ENCODE assay signal across 9 cellular contexts in the genomic region with DNA sequence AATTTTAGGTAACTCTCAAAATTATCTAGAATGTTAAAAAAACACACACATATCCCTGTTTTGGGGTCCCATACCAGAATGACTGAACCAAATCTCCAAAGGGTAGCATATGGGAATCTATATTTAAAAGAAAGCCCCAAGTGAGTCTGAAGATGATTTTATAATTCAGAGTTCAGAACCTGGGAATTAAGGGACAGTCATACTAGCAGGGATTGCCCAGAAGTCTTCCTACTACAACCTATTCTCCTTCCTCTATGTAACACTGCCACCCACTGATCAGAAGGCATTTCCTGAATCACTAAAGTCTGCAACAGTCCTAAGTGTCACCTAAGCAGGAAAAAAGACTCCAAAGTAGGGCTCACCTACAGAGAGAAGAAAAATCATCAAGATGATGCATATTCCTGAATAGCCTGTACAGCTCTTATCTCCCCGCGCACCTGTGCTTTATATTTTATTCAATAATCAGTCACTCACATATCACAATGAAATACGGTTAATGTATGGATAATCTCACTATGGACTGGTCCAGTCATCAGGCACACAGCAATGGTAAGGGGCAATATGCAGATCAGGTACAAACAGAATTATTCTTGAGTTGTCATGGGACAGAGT. TPM values are rescaled to one million over a fixed set of nuclear protein-coding genes. Genes with fewer than 3 reads are reported as not detected.
DNase-seq lines count a peak whose midpoint lies in the region; ATAC-seq and TF ChIP-seq lines count a peak whose summit lies in the region.
"Had no signal": no experiment of that assay in that cellular context is flagged by ENCODE, and none has a peak within 500 bp of the region (broad histone marks: within the 10 kb centered on the region; RNA-seq: fewer than 3 reads in every experiment).

No MANE protein-coding gene starts in this region.

- H3K27ac Mint-ChIP-seq in activated CD4-positive, alpha-beta memory T cell treated with anti-CD3 and anti-CD28 coated beads for 36 hours: peak overlapping the region; percentile 26
- H3K27ac Mint-ChIP-seq in stimulated activated naive B cell treated with anti-CD40 and anti-IgM and Interleukin-4, amounts not matched to agents 10 μg/mL and 1 μg/mL and 100 μg/mL, for 72 hours: no peak overlapping the region

- H3K27ac ChIP-seq in heart right ventricle: no peak overlapping the region
- H3K27ac ChIP-seq: BLaER1 treated with 17β-estradiol and CSF1 and Interleukin-3, amounts not matched to agents 10 nM and 100 nM had no signal

- peak; percentile 34 for ATAC-seq in GM19438 (IDR thresholded peaks at IDR 0.05; ENCODE audit: low read depth, unreplicated experiment)
- ATAC-seq in heart right ventricle: peak in 7 of 8 donors; percentile 65 to 85 (median 77)
- peak; percentile 26 to 33 for ATAC-seq in stimulated activated naive B cell treated with anti-CD40 and anti-IgM and Interleukin-4, amounts not matched to agents 10 μg/mL and 1 μg/mL and 100 μg/mL, for 72 hours (replicated peaks)

- POLR2A ChIA-PET in activated CD4-positive, alpha-beta memory T cell treated with anti-CD3 and anti-CD28 coated beads for 36 hours (lab: Charles Lee): interaction anchor here (3.8 kb wide), 1 partner anchor 30 kb away, joined by 21 read pairs; no protein-coding TSS in a partner anchor

- DNase-seq in NCI-H2107 treated with DMSO at 0.1 percent for 48 hours (lab: John Stamatoyannopoulos, UW; ENCODE audit: unreplicated experiment) (peak; percentile 7), NCI-H2107 (lab: John Stamatoyannopoulos, UW) (no peak), HT-29 (ENCODE audit: low spot score) (peak; percentile 83), heart right ventricle (peak in 1 of 2 donors; percentile 9)
- no peak for DNase-seq in activated CD4-positive, alpha-beta memory T cell treated with anti-CD3 and anti-CD28 coated beads for 36 hours
- no peak for DNase-seq in stimulated activated naive B cell treated with anti-CD40 and anti-IgM and Interleukin-4, amounts not matched to agents 10 μg/mL and 1 μg/mL and 100 μg/mL, for 72 hours
- no peak for DNase-seq in stimulated activated CD4-positive, alpha-beta T cell treated with anti-CD3 and anti-CD28 coated beads, Interleukin-4, amount 100 ng/mL, for 1 hour

- H3K36me3 ChIP-seq in heart right ventricle: peaks cover 0 to 4% (median 0%) of the 10 kb centered on the region in 9 donors
- H3K36me3 ChIP-seq: BLaER1 treated with 17β-estradiol and CSF1 and Interleukin-3, amounts not matched to agents 10 nM and 100 nM had no signal

- WGBS in heart right ventricle, 2 donors: 92% methylated on average over 3 of the region's 3 CpGs

- intact Hi-C loops in activated CD4-positive, alpha-beta memory T cell treated with anti-CD3 and anti-CD28 coated beads for 36 hours (cut with micrococcal nuclease): loop anchor here (1.0 to 2.0 kb wide), 3 partner anchors 20 to 103 kb away; no protein-coding TSS in a partner anchor
- intact Hi-C loops in heart right ventricle (cut with DNase I): no loop called here

- no peaks in the 10 kb centered on the region for H3K27me3 Mint-ChIP-seq in activated CD4-positive, alpha-beta memory T cell treated with anti-CD3 and anti-CD28 coated beads for 36 hours
- peaks cover 15 to 16% of the 10 kb centered on the region in 2 donors for H3K27me3 Mint-ChIP-seq in stimulated activated naive B cell treated with anti-CD40 and anti-IgM and Interleukin-4, amounts not matched to agents 10 μg/mL and 1 μg/mL and 100 μg/mL, for 72 hours

- peaks cover 0 to 8% (median 0%) of the 10 kb centered on the region in 9 donors for H3K4me1 ChIP-seq in heart right ventricle

- peak overlapping the region; percentile 24 for H3K4me3 Mint-ChIP-seq in activated CD4-positive, alpha-beta memory T cell treated with anti-CD3 and anti-CD28 coated beads for 36 hours
- H3K4me3 Mint-ChIP-seq in stimulated activated naive B cell treated with anti-CD40 and anti-IgM and Interleukin-4, amounts not matched to agents 10 μg/mL and 1 μg/mL and 100 μg/mL, for 72 hours: peak overlapping the region in 1 of 2 donors; percentile 42

- H3K36me3 Mint-ChIP-seq in activated CD4-positive, alpha-beta memory T cell treated with anti-CD3 and anti-CD28 coated beads for 36 hours: peaks cover 34% of the 10 kb centered on the region
- H3K36me3 Mint-ChIP-seq in stimulated activated naive B cell treated with anti-CD40 and anti-IgM and Interleukin-4, amounts not matched to agents 10 μg/mL and 1 μg/mL and 100 μg/mL, for 72 hours: peaks cover 0 to 40% of the 10 kb centered on the region in 2 donors

- H3K9me3 ChIP-seq in heart right ventricle: no peaks in the 10 kb centered on the region
- H3K9me3 ChIP-seq: BLaER1 treated with 17β-estradiol and CSF1 and Interleukin-3, amounts not matched to agents 10 nM and 100 nM had no signal

- CTCF ChIA-PET in activated CD4-positive, alpha-beta memory T cell treated with anti-CD3 and anti-CD28 coated beads for 36 hours (lab: Charles Lee): interaction anchor here (0.9 to 2.3 kb wide), 3 partner anchors 12 to 106 kb away, joined by 3 to 17 read pairs (median 4); no protein-coding TSS in a partner anchor

- H3K9me3 Mint-ChIP-seq in activated CD4-positive, alpha-beta memory T cell treated with anti-CD3 and anti-CD28 coated beads for 36 hours: no peaks in the 10 kb centered on the region
- H3K9me3 Mint-ChIP-seq in stimulated activated naive B cell treated with anti-CD40 and anti-IgM and Interleukin-4, amounts not matched to agents 10 μg/mL and 1 μg/mL and 100 μg/mL, for 72 hours: no peaks in the 10 kb centered on the region

- no peaks in the 10 kb centered on the region for H3K27me3 ChIP-seq in heart right ventricle
- H3K27me3 ChIP-seq: BLaER1 treated with 17β-estradiol and CSF1 and Interleukin-3, amounts not matched to agents 10 nM and 100 nM had no signal

- peak in 6 of 9 donors; percentile 12 to 57 (median 41) for TF ChIP-seq CTCF in heart right ventricle (IDR thresholded peaks at IDR 0.05)

- peaks cover 46% of the 10 kb centered on the region for H3K4me1 Mint-ChIP-seq in activated CD4-positive, alpha-beta memory T cell treated with anti-CD3 and anti-CD28 coated beads for 36 hours (ENCODE audit: low read depth)
- H3K4me1 Mint-ChIP-seq in stimulated activated naive B cell treated with anti-CD40 and anti-IgM and Interleukin-4, amounts not matched to agents 10 μg/mL and 1 μg/mL and 100 μg/mL, for 72 hours: peaks cover 19 to 24% of the 10 kb centered on the region in 2 donors

- H3K4me3 ChIP-seq in heart right ventricle: peak overlapping the region in 1 of 10 donors; percentile 47
- H3K4me3 ChIP-seq: BLaER1 treated with 17β-estradiol and CSF1 and Interleukin-3, amounts not matched to agents 10 nM and 100 nM had no signal

RNA-seq across cellular contexts. Expression of a gene that starts 4.9 kb away (rescaled TPM):
- not detected in 2 replicates for total RNA-seq in HT-29 (2014; rRNA removed; shearing (Covaris generic))
- 10 to 100 TPM; 23.5 to 27.1 TPM for total RNA-seq in activated CD4-positive, alpha-beta memory T cell treated with anti-CD3 and anti-CD28 coated beads for 36 hours
- total RNA-seq in heart right ventricle: 1 to 10 TPM in 4 of 10 donors, under 1 TPM in 6; 0.30 to 7.2 (median 0.84) TPM
- 1 to 10 TPM in 1 of 2 donors, under 1 TPM in 1; 0.95 to 5.8 TPM for polyA plus RNA-seq in heart right ventricle

RNA-seq across cellular contexts. Expression of a gene that starts 55.5 kb away (rescaled TPM):
- not detected in 2 replicates for total RNA-seq in HT-29 (2014; rRNA removed; shearing (Covaris generic))
- not detected for total RNA-seq in activated CD4-positive, alpha-beta memory T cell treated with anti-CD3 and anti-CD28 coated beads for 36 hours
- total RNA-seq in heart right ventricle: under 1 TPM in 2 of 10 donors, not detected in 8; 0.12 to 0.13 TPM
- polyA plus RNA-seq in heart right ventricle: under 1 TPM in 1 of 2 donors, not detected in 1; 0.15 TPM

Comparison
In these comparisons a context has a peak if more than half of its experiments do, and no peak if none do; other contexts are left out.
1. DNase-seq: peak in NCI-H2107 treated with DMSO at 0.1 percent for 48 hours (single experiment) and HT-29 (single experiment); none in NCI-H2107 (single experiment), activated CD4-positive, alpha-beta memory T cell treated with anti-CD3 and anti-CD28 coated beads for 36 hours (single experiment), stimulated activated naive B cell treated with anti-CD40 and anti-IgM and Interleukin-4, amounts not matched to agents 10 μg/mL and 1 μg/mL and 100 μg/mL, for 72 hours (single experiment) and stimulated activated CD4-positive, alpha-beta T cell treated with anti-CD3 and anti-CD28 coated beads, Interleukin-4, amount 100 ng/mL, for 1 hour (single experiment).
2. Peak in every context shown above with its lines, with median percentiles within 50 percentile points of each other: ATAC-seq.